1 cellular context compared by ENCODE assay signal in the genomic region with DNA sequence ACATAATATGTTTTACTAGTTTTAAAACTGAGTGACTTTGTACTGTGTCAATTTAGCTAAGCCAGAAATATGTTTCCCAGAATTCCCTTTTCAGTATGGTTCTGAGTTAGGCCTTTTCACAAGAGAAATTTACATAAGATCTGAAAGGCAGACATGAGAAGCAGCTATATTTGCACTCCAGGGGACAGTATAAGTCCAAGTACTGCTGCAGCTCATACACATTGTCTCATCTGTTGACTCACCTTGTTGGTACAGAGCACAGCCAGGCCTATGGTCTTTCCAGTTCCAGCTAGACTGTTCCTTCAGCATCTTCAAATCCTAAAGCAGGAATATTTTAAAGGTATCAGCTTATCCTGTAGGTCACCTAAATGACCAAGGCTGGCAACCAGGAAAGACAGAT.
A peak's percentile ranks its signal among the peaks of the same experiment; 100 is the strongest.
TF ChIP-seq lines count a peak whose summit lies in the region.

No MANE protein-coding gene starts in this region.

TF ChIP-seq in HepG2, 621 proteins besides CTCF, POLR2A, EP300 and RAD21:
- TF ChIP-seq HCFC1 (IDR thresholded peaks at IDR 0.05; ENCODE audit: low read depth, low read length): no peak
- TF ChIP-seq, protein P1, sequence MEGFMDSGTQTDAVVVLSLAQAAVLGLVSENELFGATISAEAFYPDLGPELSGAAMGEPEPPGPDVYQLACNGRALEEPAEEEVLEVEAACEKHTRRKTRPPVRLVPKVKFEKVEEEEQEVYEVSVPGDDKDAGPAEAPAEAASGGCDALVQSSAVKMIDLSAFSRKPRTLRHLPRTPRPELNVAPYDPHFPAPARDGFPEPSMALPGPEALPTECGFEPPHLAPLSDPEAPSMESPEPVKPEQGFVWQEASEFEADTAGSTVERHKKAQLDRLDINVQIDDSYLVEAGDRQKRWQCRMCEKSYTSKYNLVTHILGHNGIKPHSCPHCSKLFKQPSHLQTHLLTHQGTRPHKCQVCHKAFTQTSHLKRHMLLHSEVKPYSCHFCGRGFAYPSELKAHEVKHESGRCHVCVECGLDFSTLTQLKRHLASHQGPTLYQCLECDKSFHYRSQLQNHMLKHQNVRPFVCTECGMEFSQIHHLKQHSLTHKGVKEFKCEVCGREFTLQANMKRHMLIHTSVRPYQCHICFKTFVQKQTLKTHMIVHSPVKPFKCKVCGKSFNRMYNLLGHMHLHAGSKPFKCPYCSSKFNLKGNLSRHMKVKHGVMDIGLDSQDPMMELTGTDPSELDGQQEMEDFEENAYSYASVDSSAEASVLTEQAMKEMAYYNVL (CRISPR knock-in tag; IDR thresholded peaks at IDR 0.05; ENCODE audit: borderline replicate concordance): no peak
- TF ChIP-seq ZNF12 (CRISPR knock-in tag; IDR thresholded peaks at IDR 0.05): peak; percentile 83; the same call in 1 of the 2 replicates
TF ChIP-seq in HepG2: peak in this region for 1.
